37 cellular contexts compared by ENCODE assay signal in the genomic region with DNA sequence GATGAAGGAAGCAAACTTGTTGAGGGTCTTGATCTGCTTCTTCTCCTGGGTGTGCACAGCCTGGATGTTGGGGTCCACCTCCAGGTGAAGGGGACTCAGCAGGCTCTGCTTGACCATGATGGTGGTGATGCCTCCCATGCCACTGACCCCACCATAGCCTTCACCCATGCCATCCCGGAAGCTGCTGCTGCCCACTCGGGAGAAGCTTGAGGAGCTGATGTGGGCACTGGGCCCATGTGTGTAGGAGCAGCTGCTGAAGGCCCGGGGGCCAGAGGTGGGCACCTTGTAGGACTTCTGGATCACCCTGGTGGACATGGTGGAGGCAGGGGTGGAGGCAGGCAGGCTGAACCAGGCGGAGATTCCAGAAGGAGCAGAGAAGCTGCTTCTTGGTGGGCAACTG.
"Had no signal": no experiment of that assay in that cellular context is flagged by ENCODE, and none has a peak within 500 bp of the region (broad histone marks: within the 10 kb centered on the region; RNA-seq: fewer than 3 reads in every experiment).

No MANE protein-coding gene starts in this region.

- H3K36me3 Mint-ChIP-seq: activated naive CD4-positive, alpha-beta T cell treated with anti-CD3 and anti-CD28 coated beads, Interleukin-2, amount 10 ng/mL, durations not matched to agents 7 days and 5 days; activated naive CD4-positive, alpha-beta T cell treated with anti-CD3 and anti-CD28 coated beads, Interleukin-2, amount 50 U/mL, for 24 hours; activated naive CD4-positive, alpha-beta T cell treated with anti-CD3 and anti-CD28 coated beads, Interleukin-2, amount 50 U/mL, for 72 hours; activated naive CD8-positive, alpha-beta T cell; activated naive CD8-positive, alpha-beta T cell treated with anti-CD3 and anti-CD28 coated beads for 36 hours; brain had no signal

- H3K9me3 ChIP-seq: adrenal gland, ascending aorta, body of pancreas had no signal

- H3K4me3 Mint-ChIP-seq: activated naive CD4-positive, alpha-beta T cell treated with anti-CD3 and anti-CD28 coated beads for 36 hours; activated naive CD4-positive, alpha-beta T cell treated with anti-CD3 and anti-CD28 coated beads, Interleukin-2, amount 10 ng/mL, durations not matched to agents 7 days and 5 days; activated naive CD4-positive, alpha-beta T cell treated with anti-CD3 and anti-CD28 coated beads, Interleukin-2, amount 50 U/mL, for 24 hours; activated naive CD8-positive, alpha-beta T cell; activated naive CD8-positive, alpha-beta T cell treated with anti-CD3 and anti-CD28 coated beads for 36 hours; activated naive CD8-positive, alpha-beta T cell treated with anti-CD3 and anti-CD28 coated beads, Interleukin-2, amount 10 ng/mL, durations not matched to agents 7 days and 5 days; activated naive CD8-positive, alpha-beta T cell treated with anti-CD3 and anti-CD28 coated beads, Interleukin-2, amount 50 U/mL, for 24 hours; activated T-cell treated with anti-CD3 and anti-CD28 coated beads, Interleukin-2, amount 50 U/mL, for 24 hours; activated T-cell treated with anti-CD3 and anti-CD28 coated beads, Interleukin-2, amount 50 U/mL, for 4 hours; activated T-cell treated with anti-CD3 and anti-CD28 coated beads, Interleukin-2, amount 50 U/mL, for 72 hours; activated T-helper 1 cell treated with anti-CD3 and anti-CD28 coated beads, Interleukin-12 subunit alpha, Interleukin-12 subunit beta, Interleukin-2, Interleukin-4 antibody, amounts not matched to agents 30 ng/mL and 10 ng/mL and 1 ng/mL, durations not matched to agents 14 hours and 24 hours and 36 hours; activated T-helper 17 cell treated with anti-CD3 and anti-CD28 coated beads, Interleukin-2, amount 50 U/mL, for 72 hours; brain; central memory CD8-positive, alpha-beta T cell had no signal

- H3K27me3 ChIP-seq: ascending aorta, body of pancreas, brain microvascular endothelial cell, cardiac muscle cell had no signal

- H3K27ac ChIP-seq: adrenal gland, ascending aorta, body of pancreas, brain microvascular endothelial cell, breast epithelium, cardiac muscle cell had no signal

- H3K9me3 Mint-ChIP-seq: activated naive CD4-positive, alpha-beta T cell treated with anti-CD3 and anti-CD28 coated beads for 36 hours; activated naive CD4-positive, alpha-beta T cell treated with anti-CD3 and anti-CD28 coated beads, Interleukin-2, amount 10 ng/mL, durations not matched to agents 7 days and 5 days; activated naive CD4-positive, alpha-beta T cell treated with anti-CD3 and anti-CD28 coated beads, Interleukin-2, amount 50 U/mL, for 24 hours; activated T-cell treated with anti-CD3 and anti-CD28 coated beads, Interleukin-2, amount 50 U/mL, for 4 hours; activated T-helper 1 cell treated with anti-CD3 and anti-CD28 coated beads, Interleukin-12 subunit alpha, Interleukin-12 subunit beta, Interleukin-2, Interleukin-4 antibody, amounts not matched to agents 30 ng/mL and 10 ng/mL and 1 ng/mL, durations not matched to agents 14 hours and 24 hours and 36 hours; activated T-helper 17 cell treated with anti-CD3 and anti-CD28 coated beads, Interleukin-2, amount 50 U/mL, for 72 hours; activated T-helper 2 cell treated with anti-CD3 and anti-CD28 coated beads, Interferon-gamma antibody, Interleukin-2, Interleukin-4, amounts not matched to agents 10 μg/mL and 5 μg/mL and 100 μg/mL, durations not matched to agents 14 hours and 24 hours and 36 hours; central memory CD8-positive, alpha-beta T cell had no signal

- DNase-seq: activated effector memory CD4-positive, alpha-beta T cell treated with anti-CD3 and anti-CD28 coated beads, Interleukin-2, amount 50 U/mL, for 16 hours; activated effector memory CD4-positive, alpha-beta T cell treated with Interleukin-2 at 50 U/mL for 16 hours; activated gamma-delta T cell; activated gamma-delta T cell treated with Interleukin-2 at 50 U/mL for 16 hours; activated naive CD4-positive, alpha-beta T cell; activated naive CD4-positive, alpha-beta T cell treated with anti-CD3 and anti-CD28 coated beads for 36 hours; activated naive CD4-positive, alpha-beta T cell treated with anti-CD3 and anti-CD28 coated beads, Interleukin-2, amount 10 ng/mL, durations not matched to agents 7 days and 5 days; activated naive CD4-positive, alpha-beta T cell treated with anti-CD3 and anti-CD28 coated beads, Interleukin-2, amount 50 U/mL, for 16 hours; activated naive CD4-positive, alpha-beta T cell treated with Interleukin-2 at 50 U/mL for 16 hours; activated naive CD8-positive, alpha-beta T cell treated with anti-CD3 and anti-CD28 coated beads for 36 hours; activated naive CD8-positive, alpha-beta T cell treated with anti-CD3 and anti-CD28 coated beads, Interleukin-2, amount 10 ng/mL, durations not matched to agents 7 days and 5 days; activated naive CD8-positive, alpha-beta T cell treated with anti-CD3 and anti-CD28 coated beads, Interleukin-2, amount 50 U/mL, for 24 hours; activated T-cell treated with anti-CD3 and anti-CD28 coated beads, Interleukin-2, amount 50 U/mL, for 1 hour; activated T-cell treated with anti-CD3 and anti-CD28 coated beads, Interleukin-2, amount 50 U/mL, for 24 hours; activated T-cell treated with anti-CD3 and anti-CD28 coated beads, Interleukin-2, amount 50 U/mL, for 4 hours; activated T-cell treated with anti-CD3 and anti-CD28 coated beads, Interleukin-2, amount 50 U/mL, for 48 hours; activated T-cell treated with anti-CD3 and anti-CD28 coated beads, Interleukin-2, amount 50 U/mL, for 72 hours; adrenal gland; amniotic stem cell; amygdala; anterior cingulate cortex; aorta; body of pancreas; brain microvascular endothelial cell; central memory CD4-positive, alpha-beta T cell; cerebellar nuclear complex had no signal

- H3K36me3 ChIP-seq: adrenal gland, ascending aorta, brain microvascular endothelial cell, breast epithelium, cardiac muscle cell had no signal

- H3K4me1 Mint-ChIP-seq: activated naive CD4-positive, alpha-beta T cell treated with anti-CD3 and anti-CD28 coated beads, Interleukin-2, amount 10 ng/mL, durations not matched to agents 7 days and 5 days; activated naive CD4-positive, alpha-beta T cell treated with anti-CD3 and anti-CD28 coated beads, Interleukin-2, amount 50 U/mL, for 24 hours; activated naive CD8-positive, alpha-beta T cell treated with anti-CD3 and anti-CD28 coated beads for 36 hours; activated naive CD8-positive, alpha-beta T cell treated with anti-CD3 and anti-CD28 coated beads, Interleukin-2, amount 10 ng/mL, durations not matched to agents 7 days and 5 days; brain; central memory CD8-positive, alpha-beta T cell had no signal

- H3K4me3 ChIP-seq: adrenal gland, ascending aorta, body of pancreas, breast epithelium, cardiac muscle cell had no signal

- ATAC-seq: activated naive CD4-positive, alpha-beta T cell treated with anti-CD3 and anti-CD28 coated beads, Interleukin-2, amount 50 U/mL, for 72 hours; activated naive CD8-positive, alpha-beta T cell treated with anti-CD3 and anti-CD28 coated beads, Interleukin-2, amount 50 U/mL, for 24 hours; activated T-cell treated with anti-CD3 and anti-CD28 coated beads, Interleukin-2, amount 50 U/mL, for 4 hours; activated T-cell treated with anti-CD3 and anti-CD28 coated beads, Interleukin-2, amount 50 U/mL, for 72 hours; activated T-helper 17 cell treated with anti-CD3 and anti-CD28 coated beads, Interleukin-2, amount 50 U/mL, for 72 hours; body of pancreas had no signal

- H3K27ac Mint-ChIP-seq: activated naive CD4-positive, alpha-beta T cell treated with anti-CD3 and anti-CD28 coated beads for 36 hours; activated naive CD4-positive, alpha-beta T cell treated with anti-CD3 and anti-CD28 coated beads, Interleukin-2, amount 10 ng/mL, durations not matched to agents 7 days and 5 days; activated naive CD4-positive, alpha-beta T cell treated with anti-CD3 and anti-CD28 coated beads, Interleukin-2, amount 50 U/mL, for 24 hours; activated naive CD4-positive, alpha-beta T cell treated with anti-CD3 and anti-CD28 coated beads, Interleukin-2, amount 50 U/mL, for 72 hours; activated naive CD8-positive, alpha-beta T cell; activated naive CD8-positive, alpha-beta T cell treated with anti-CD3 and anti-CD28 coated beads for 36 hours; activated naive CD8-positive, alpha-beta T cell treated with anti-CD3 and anti-CD28 coated beads, Interleukin-2, amount 10 ng/mL, durations not matched to agents 7 days and 5 days; activated naive CD8-positive, alpha-beta T cell treated with anti-CD3 and anti-CD28 coated beads, Interleukin-2, amount 50 U/mL, for 24 hours; activated T-cell treated with anti-CD3 and anti-CD28 coated beads, Interleukin-2, amount 50 U/mL, for 24 hours; activated T-cell treated with anti-CD3 and anti-CD28 coated beads, Interleukin-2, amount 50 U/mL, for 72 hours; activated T-helper 1 cell treated with anti-CD3 and anti-CD28 coated beads, Interleukin-12 subunit alpha, Interleukin-12 subunit beta, Interleukin-2, Interleukin-4 antibody, amounts not matched to agents 30 ng/mL and 10 ng/mL and 1 ng/mL, durations not matched to agents 14 hours and 24 hours and 36 hours; activated T-helper 17 cell treated with anti-CD3 and anti-CD28 coated beads, Interleukin-2, amount 50 U/mL, for 72 hours; activated T-helper 2 cell treated with anti-CD3 and anti-CD28 coated beads, Interferon-gamma antibody, Interleukin-2, Interleukin-4, amounts not matched to agents 10 μg/mL and 5 μg/mL and 100 μg/mL, durations not matched to agents 14 hours and 24 hours and 36 hours; brain had no signal

- H3K27me3 Mint-ChIP-seq: activated naive CD4-positive, alpha-beta T cell treated with anti-CD3 and anti-CD28 coated beads, Interleukin-2, amount 10 ng/mL, durations not matched to agents 7 days and 5 days; activated T-helper 17 cell treated with anti-CD3 and anti-CD28 coated beads, Interleukin-2, amount 50 U/mL, for 72 hours; brain had no signal

- H3K4me1 ChIP-seq: adrenal gland, ascending aorta, body of pancreas, breast epithelium had no signal
